Comparison of ENCODE assay signal across 25 cellular contexts in genomic region chr13:21834511-21834910, GRCh38.
"Had no signal": no experiment of that assay in that cellular context is flagged by ENCODE, and none has a peak within 500 bp of the region (broad histone marks: within the 10 kb centered on the region; RNA-seq: fewer than 3 reads in every experiment).

No MANE protein-coding gene starts in this region.

- H3K4me1 ChIP-seq: lower lobe of right lung, parathyroid adenoma, right atrium auricular region, stomach, tibial artery had no signal

- H3K4me3 ChIP-seq: lower lobe of right lung, right atrium auricular region, stomach, tibial artery had no signal

- H3K36me3 Mint-ChIP-seq: activated naive CD4-positive, alpha-beta T cell treated with anti-CD3 and anti-CD28 coated beads, Interleukin-2, amount 50 U/mL, for 72 hours; immature natural killer cell had no signal

- H3K9me3 Mint-ChIP-seq: central memory CD8-positive, alpha-beta T cell had no signal

- H3K27ac Mint-ChIP-seq: activated B cell treated with CpG ODN at 0.5 μM for 24 hours; activated naive CD4-positive, alpha-beta T cell treated with anti-CD3 and anti-CD28 coated beads, Interleukin-2, amount 50 U/mL, for 72 hours; activated T-cell treated with anti-CD3 and anti-CD28 coated beads, Interleukin-2, amount 50 U/mL, for 72 hours; dendritic cell treated with granulocyte-macrophage colony-stimulating factor and Interleukin-4, amounts not matched to agents 40 ng/mL and 50 ng/mL, for 4 days; endodermal cell; immature natural killer cell; stimulated activated naive B cell treated with anti-CD40 and anti-IgM and Interleukin-4, amounts not matched to agents 10 μg/mL and 1 μg/mL and 100 μg/mL, for 72 hours had no signal

- H3K9ac ChIP-seq: parathyroid adenoma had no signal

- H3K4me1 Mint-ChIP-seq: activated B cell treated with CpG ODN at 0.5 μM for 24 hours; central memory CD8-positive, alpha-beta T cell; immature natural killer cell; stimulated activated naive B cell treated with anti-CD40 and anti-IgM and Interleukin-4, amounts not matched to agents 10 μg/mL and 1 μg/mL and 100 μg/mL, for 72 hours had no signal

- ATAC-seq: activated naive CD4-positive, alpha-beta T cell treated with anti-CD3 and anti-CD28 coated beads, Interleukin-2, amount 50 U/mL, for 72 hours; activated T-cell treated with anti-CD3 and anti-CD28 coated beads, Interleukin-2, amount 50 U/mL, for 72 hours; esophagus mucosa; left lobe of liver; stimulated activated naive B cell treated with anti-CD40 and anti-IgM and Interleukin-4, amounts not matched to agents 10 μg/mL and 1 μg/mL and 100 μg/mL, for 72 hours had no signal

- H3K4me3 Mint-ChIP-seq: activated B cell treated with CpG ODN at 0.5 μM for 24 hours; activated T-cell treated with anti-CD3 and anti-CD28 coated beads, Interleukin-2, amount 50 U/mL, for 72 hours; central memory CD8-positive, alpha-beta T cell; dendritic cell treated with granulocyte-macrophage colony-stimulating factor and Interleukin-4, amounts not matched to agents 40 ng/mL and 50 ng/mL, for 4 days; endodermal cell; immature natural killer cell; stimulated activated naive B cell treated with anti-CD40 and anti-IgM and Interleukin-4, amounts not matched to agents 10 μg/mL and 1 μg/mL and 100 μg/mL, for 72 hours had no signal

- H3K36me3 ChIP-seq: lower lobe of right lung, right atrium auricular region, stomach, tibial artery had no signal

- H3K27ac ChIP-seq: lower lobe of right lung, parathyroid adenoma, right atrium auricular region, stomach, tibial artery had no signal

- H2AFZ ChIP-seq: parathyroid adenoma had no signal

- H3K79me2 ChIP-seq: parathyroid adenoma had no signal

- H3K27me3 Mint-ChIP-seq: dendritic cell treated with granulocyte-macrophage colony-stimulating factor and Interleukin-4, amounts not matched to agents 40 ng/mL and 50 ng/mL, for 4 days had no signal

- DNase-seq: activated B cell treated with CpG ODN at 0.5 μM for 24 hours; activated naive CD4-positive, alpha-beta T cell; activated T-cell treated with anti-CD3 and anti-CD28 coated beads for 4 hours; activated T-cell treated with anti-CD3 and anti-CD28 coated beads, Interleukin-2, amount 50 U/mL, for 72 hours; endodermal cell; foreskin fibroblast; head of caudate nucleus; hypothalamus; immature natural killer cell; kidney; lower lobe of right lung; nucleus accumbens; stimulated activated CD4-positive, alpha-beta T cell treated with anti-CD3 and anti-CD28 coated beads, Interleukin-15, amount 100 ng/mL, for 24 hours; stimulated activated CD4-positive, alpha-beta T cell treated with anti-CD3 and anti-CD28 coated beads, Interleukin-2, amount 100 ng/mL, for 24 hours; stimulated activated naive B cell treated with anti-CD40 and anti-IgM and Interleukin-4, amounts not matched to agents 10 μg/mL and 1 μg/mL and 100 μg/mL, for 72 hours; stomach; T-helper 2 cell; tibial artery had no signal

- H3K9me3 ChIP-seq: lower lobe of right lung, right atrium auricular region, stomach, tibial artery had no signal

- H3K27me3 ChIP-seq: right atrium auricular region, stomach, tibial artery had no signal
